In genomic region chr1:16508861-16509480, GRCh38 we compare ENCODE assay signal across 12 cellular contexts. TPM values are rescaled to one million over a fixed set of nuclear protein-coding genes. Genes with fewer than 3 reads are reported as not detected.
DNase-seq lines count a peak whose midpoint lies in the region; ATAC-seq and TF ChIP-seq lines count a peak whose summit lies in the region.
"Not testable (repeated sequence)": the region's sequence is repeated elsewhere in the genome, so short reads cannot be mapped to it uniquely, and the experiment has no call there.
"Had no signal": no experiment of that assay in that cellular context is flagged by ENCODE, and none has a peak within 500 bp of the region (broad histone marks: within the 10 kb centered on the region; RNA-seq: fewer than 3 reads in every experiment).

No MANE protein-coding gene starts in this region.

- H3K27ac Mint-ChIP-seq in activated naive CD4-positive, alpha-beta T cell treated with anti-CD3 and anti-CD28 coated beads for 36 hours: not testable (repeated sequence)

- intact Hi-C loops in activated naive CD4-positive, alpha-beta T cell treated with anti-CD3 and anti-CD28 coated beads for 36 hours (cut with micrococcal nuclease): not testable (repeated sequence)

- not testable (repeated sequence) for H3K36me3 ChIP-seq in lung (ENCODE audit: control insufficient read depth in 2 of 2, insufficient read depth in 2 of 2, low read length in 2 of 2)

- H3K9me3 Mint-ChIP-seq in activated naive CD4-positive, alpha-beta T cell treated with anti-CD3 and anti-CD28 coated beads for 36 hours: not testable (repeated sequence)

- not testable (repeated sequence) for H3K27me3 Mint-ChIP-seq in activated naive CD4-positive, alpha-beta T cell treated with anti-CD3 and anti-CD28 coated beads for 36 hours (ENCODE audit: low read depth)

- not testable (repeated sequence) for H3K4me1 Mint-ChIP-seq in activated naive CD4-positive, alpha-beta T cell treated with anti-CD3 and anti-CD28 coated beads for 36 hours (ENCODE audit: low read depth)

- not testable (repeated sequence) for H3K27me3 ChIP-seq in lung (ENCODE audit: control insufficient read depth, insufficient read depth)

- not testable (repeated sequence) for H3K4me3 Mint-ChIP-seq in activated naive CD4-positive, alpha-beta T cell treated with anti-CD3 and anti-CD28 coated beads for 36 hours

- ATAC-seq in lung (ENCODE audit: insufficient read depth, low FRiP score); stimulated activated naive CD8-positive, alpha-beta T cell treated with anti-CD3 and anti-CD28 coated beads, Interleukin-15, Interleukin-2, amounts not matched to agents 100 U/mL and 50 U/mL, for 24 hours: not testable (repeated sequence)

- WGBS in lung, 2 donors: 72 to 74% methylated on average over 8 of the region's 8 CpGs

- not testable (repeated sequence) for H3K27ac ChIP-seq in lung (ENCODE audit: low read depth in 1 of 2, low read length in 1 of 2)

- not testable (repeated sequence) for H3K9me3 ChIP-seq in lung (ENCODE audit: control insufficient read depth in 2 of 2, insufficient read depth in 1 of 2, low read length in 1 of 2)

- CTCF ChIA-PET in activated naive CD4-positive, alpha-beta T cell treated with anti-CD3 and anti-CD28 coated beads for 36 hours (lab: Charles Lee): not testable (repeated sequence)

- H3K4me1 ChIP-seq in lung (ENCODE audit: control insufficient read depth in 2 of 2, insufficient read depth in 2 of 2, low read length in 2 of 2): not testable (repeated sequence)

- not testable (repeated sequence) for TF ChIP-seq CTCF in epithelial cell of esophagus (IDR thresholded peaks at IDR 0.05; ENCODE audit: insufficient read depth, low read depth, low read length, missing control alignments); lung (IDR thresholded peaks at IDR 0.05; ENCODE audit: control extremely low read depth, extremely low read depth)

- not testable (repeated sequence) for H3K36me3 Mint-ChIP-seq in activated naive CD4-positive, alpha-beta T cell treated with anti-CD3 and anti-CD28 coated beads for 36 hours (ENCODE audit: low read depth)

- peak; percentile 33 for DNase-seq in Daoy (ENCODE audit: low read depth)
- peak; percentile 30 for DNase-seq in LoVo (ENCODE audit: low spot score)
- DNase-seq in NCI-H748 (lab: John Stamatoyannopoulos, UW; ENCODE audit: unreplicated experiment): peak; percentile 17
- peak; percentile 26 for DNase-seq in T-helper 9 cell
- DNase-seq in activated naive CD4-positive, alpha-beta T cell treated with anti-CD3 and anti-CD28 coated beads for 36 hours: peak; percentile 44
- peak; percentile 39 for DNase-seq in epithelial cell of esophagus (ENCODE audit: low read depth)
- peak; percentile 38 for DNase-seq in lung (ENCODE audit: low spot score)
- peak; percentile 37 for DNase-seq in stimulated activated naive CD8-positive, alpha-beta T cell treated with anti-CD3 and anti-CD28 coated beads, Interleukin-15, Interleukin-2, amounts not matched to agents 100 U/mL and 50 U/mL, for 24 hours

- H3K4me3 ChIP-seq in epithelial cell of esophagus (ENCODE audit: low read length); lung: not testable (repeated sequence)

RNA-seq across cellular contexts. Expression of gene RNU1-1, which starts 5.1 kb away (rescaled TPM):
- 306 and 832 TPM in 2 replicates for total RNA-seq in Daoy (2014; rRNA removed; shearing (Covaris generic))
- total RNA-seq in activated naive CD4-positive, alpha-beta T cell treated with anti-CD3 and anti-CD28 coated beads for 36 hours: 1,000 to 10,000 TPM; 1,341 to 1,386 TPM
- total RNA-seq in lung: 1,000 to 10,000 TPM in 1 of 2 donors, under 1 TPM in 1; under 0.01 to 3,134 TPM
- polyA plus RNA-seq in lung: not detected
- total RNA-seq: M059J had no signal
- polyA plus RNA-seq: adipose tissue, AG04450, sigmoid colon had no signal
